ENCODE assay signal across 1 cellular context in genomic region chr20:2840138-2840966, GRCh38.
TF ChIP-seq lines count a peak whose summit lies in the region.

PCED1A (minus strand) TSS chr20:2840655; CDS start chr20:2839912, 743 bp downstream.
VPS16 (plus strand) TSS chr20:2840745; CDS start chr20:2840775, 30 bp downstream.

TF ChIP-seq in SK-N-SH, 30 proteins besides CTCF, POLR2A, EP300 and RAD21:
- peak; percentile 98 for TF ChIP-seq ELF1 (IDR thresholded peaks at IDR 0.05)
- no peak for TF ChIP-seq JUND (IDR thresholded peaks at IDR 0.05)
- TF ChIP-seq EZH2phosphoT487 (IDR thresholded peaks at IDR 0.05; ENCODE audit: borderline replicate concordance, low read depth) = no peak
- TF ChIP-seq NRF1 (IDR thresholded peaks at IDR 0.05; ENCODE audit: low read depth, low read length) = peak; percentile 40; the same call in 1 of the 2 replicates
- TF ChIP-seq, protein P1, sequence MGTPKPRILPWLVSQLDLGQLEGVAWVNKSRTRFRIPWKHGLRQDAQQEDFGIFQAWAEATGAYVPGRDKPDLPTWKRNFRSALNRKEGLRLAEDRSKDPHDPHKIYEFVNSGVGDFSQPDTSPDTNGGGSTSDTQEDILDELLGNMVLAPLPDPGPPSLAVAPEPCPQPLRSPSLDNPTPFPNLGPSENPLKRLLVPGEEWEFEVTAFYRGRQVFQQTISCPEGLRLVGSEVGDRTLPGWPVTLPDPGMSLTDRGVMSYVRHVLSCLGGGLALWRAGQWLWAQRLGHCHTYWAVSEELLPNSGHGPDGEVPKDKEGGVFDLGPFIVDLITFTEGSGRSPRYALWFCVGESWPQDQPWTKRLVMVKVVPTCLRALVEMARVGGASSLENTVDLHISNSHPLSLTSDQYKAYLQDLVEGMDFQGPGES (IDR thresholded peaks at IDR 0.05; ENCODE audit: low read depth, low read length) = no peak
- peak; percentile 84 for TF ChIP-seq USF2 (IDR thresholded peaks at IDR 0.05; ENCODE audit: borderline replicate concordance, low read depth, low read length)
- TF ChIP-seq, protein P2, sequence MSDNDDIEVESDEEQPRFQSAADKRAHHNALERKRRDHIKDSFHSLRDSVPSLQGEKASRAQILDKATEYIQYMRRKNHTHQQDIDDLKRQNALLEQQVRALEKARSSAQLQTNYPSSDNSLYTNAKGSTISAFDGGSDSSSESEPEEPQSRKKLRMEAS (IDR thresholded peaks at IDR 0.05; ENCODE audit: low read depth) = peak; percentile 93
- TF ChIP-seq SIN3A (IDR thresholded peaks at IDR 0.05; ENCODE audit: borderline replicate concordance, low read depth, low read length) = peak; percentile 64; the same call in 1 of the 2 replicates
- TF ChIP-seq TAF1 (IDR thresholded peaks at IDR 0.05; ENCODE audit: borderline replicate concordance, low read depth, low read length) = peak; percentile 84
- peak; percentile 98 for TF ChIP-seq USF1 (IDR thresholded peaks at IDR 0.05; ENCODE audit: borderline replicate concordance, low read depth)
- no peak for TF ChIP-seq FOXM1 (IDR thresholded peaks at IDR 0.05; ENCODE audit: low read depth)
- no peak for TF ChIP-seq FOSL2 (IDR thresholded peaks at IDR 0.05; ENCODE audit: borderline replicate concordance, low read depth)
- TF ChIP-seq GATA2 (CRISPR knock-in tag; IDR thresholded peaks at IDR 0.05) = no peak
- TF ChIP-seq CHD2 (IDR thresholded peaks at IDR 0.05; ENCODE audit: low read length, partially characterized antibody) = peak; percentile 30
- no peak for TF ChIP-seq NFIC (IDR thresholded peaks at IDR 0.05; ENCODE audit: borderline replicate concordance)
- TF ChIP-seq SMC3 (IDR thresholded peaks at IDR 0.05; ENCODE audit: low read depth, low read length) = no peak
- TF ChIP-seq POLR2AphosphoS5 (IDR thresholded peaks at IDR 0.05; ENCODE audit: low read depth, low read length) = peak; percentile 67; the same call in 1 of the 2 replicates
- no peak for TF ChIP-seq FOXJ3 (CRISPR knock-in tag; IDR thresholded peaks at IDR 0.05)
- peak; percentile 98 for TF ChIP-seq YY1 (IDR thresholded peaks at IDR 0.05; ENCODE audit: low read depth)
- TF ChIP-seq RFX5 (IDR thresholded peaks at IDR 0.05; ENCODE audit: low read length) = no peak
- TF ChIP-seq RCOR1 (IDR thresholded peaks at IDR 0.05; ENCODE audit: low read length) = no peak
- TF ChIP-seq TEAD4 (IDR thresholded peaks at IDR 0.05; ENCODE audit: borderline replicate concordance, insufficient read depth) = no peak
- TF ChIP-seq MXI1 (IDR thresholded peaks at IDR 0.05; ENCODE audit: low read depth, low read length) = peak; percentile 64; the same call in 1 of the 2 replicates
- no peak for TF ChIP-seq TCF12 (IDR thresholded peaks at IDR 0.05)
- no peak for TF ChIP-seq RXRA (IDR thresholded peaks at IDR 0.05; ENCODE audit: borderline replicate concordance, low read depth)
- no peak for TF ChIP-seq MEF2A (IDR thresholded peaks at IDR 0.05; ENCODE audit: borderline replicate concordance, low read depth)
- TF ChIP-seq REST (IDR thresholded peaks at IDR 0.05; ENCODE audit: low read depth, low read length) = no peak
- TF ChIP-seq, protein P3, sequence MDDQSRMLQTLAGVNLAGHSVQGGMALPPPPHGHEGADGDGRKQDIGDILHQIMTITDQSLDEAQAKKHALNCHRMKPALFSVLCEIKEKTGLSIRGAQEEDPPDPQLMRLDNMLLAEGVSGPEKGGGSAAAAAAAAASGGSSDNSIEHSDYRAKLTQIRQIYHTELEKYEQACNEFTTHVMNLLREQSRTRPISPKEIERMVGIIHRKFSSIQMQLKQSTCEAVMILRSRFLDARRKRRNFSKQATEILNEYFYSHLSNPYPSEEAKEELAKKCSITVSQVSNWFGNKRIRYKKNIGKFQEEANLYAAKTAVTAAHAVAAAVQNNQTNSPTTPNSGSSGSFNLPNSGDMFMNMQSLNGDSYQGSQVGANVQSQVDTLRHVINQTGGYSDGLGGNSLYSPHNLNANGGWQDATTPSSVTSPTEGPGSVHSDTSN (IDR thresholded peaks at IDR 0.05) = no peak
- TF ChIP-seq ZBTB33 (IDR thresholded peaks at IDR 0.05; ENCODE audit: borderline replicate concordance, low read depth) = no peak
- peak; percentile 91 for TF ChIP-seq GABPA (IDR thresholded peaks at IDR 0.05; ENCODE audit: low read depth)
